Comparison of ENCODE assay signal across 2 cellular contexts in genomic region chr19:40717880-40718773, GRCh38.
TF ChIP-seq lines count a peak whose summit lies in the region.

No MANE protein-coding gene starts in this region.

TF ChIP-seq in SK-N-SH, 30 proteins besides CTCF, POLR2A, EP300 and RAD21 (continued from another document):
- TF ChIP-seq ZBTB33 (IDR thresholded peaks at IDR 0.05; ENCODE audit: borderline replicate concordance, low read depth) (no peak), NRF1 (IDR thresholded peaks at IDR 0.05; ENCODE audit: low read depth, low read length) (no peak), PBX3 (IDR thresholded peaks at IDR 0.05) (no peak), MAX (IDR thresholded peaks at IDR 0.05; ENCODE audit: low read depth) (no peak)

TF ChIP-seq in SK-N-SH treated with all-trans-retinoic acid at 6 μM for 48 hours, 23 proteins besides CTCF, POLR2A, EP300 and RAD21 (continued from another document):
- TF ChIP-seq TSHZ2 (CRISPR knock-in tag; IDR thresholded peaks at IDR 0.05) (no peak), ZFP3 (CRISPR knock-in tag; IDR thresholded peaks at IDR 0.05) (no peak), ISL1 (CRISPR knock-in tag; IDR thresholded peaks at IDR 0.05) (no peak)
